Comparison of ENCODE assay signal across 27 cellular contexts in the genomic region with DNA sequence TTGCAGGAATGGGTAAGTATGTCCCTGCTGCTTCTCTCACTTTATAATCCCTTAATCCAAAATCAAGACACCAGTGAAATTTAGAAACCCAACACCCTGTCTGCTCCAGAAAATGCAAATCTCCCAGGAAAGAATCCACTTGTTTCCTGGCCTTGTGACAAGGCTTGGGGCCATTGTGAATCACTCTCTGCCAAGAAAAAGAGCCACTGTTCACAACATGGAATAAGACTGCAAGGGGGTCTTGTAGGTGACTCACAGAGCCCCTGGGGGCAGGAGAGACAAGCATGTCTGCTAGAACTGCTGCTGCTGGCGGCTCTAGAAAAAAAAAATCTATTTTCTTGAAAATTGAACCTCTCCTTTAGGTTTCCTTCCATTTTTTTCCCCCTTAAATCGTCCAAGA.
"Had no signal": no experiment of that assay in that cellular context is flagged by ENCODE, and none has a peak within 500 bp of the region (broad histone marks: within the 10 kb centered on the region; RNA-seq: fewer than 3 reads in every experiment).

No MANE protein-coding gene starts in this region.

- H3K27me3 Mint-ChIP-seq: activated CD4-positive, alpha-beta memory T cell treated with anti-CD3 and anti-CD28 coated beads for 36 hours; activated CD4-positive, alpha-beta T cell treated with anti-CD3 and anti-CD28 coated beads, Interleukin-2, amount 10 ng/mL, durations not matched to agents 24 days and 14 days; activated naive CD4-positive, alpha-beta T cell treated with anti-CD3 and anti-CD28 coated beads, Interleukin-2, amount 10 ng/mL, durations not matched to agents 7 days and 5 days; activated naive CD8-positive, alpha-beta T cell treated with anti-CD3 and anti-CD28 coated beads, Interleukin-2, amount 10 ng/mL, durations not matched to agents 7 days and 5 days; activated T-cell treated with anti-CD3 and anti-CD28 coated beads, Interleukin-2, amount 50 U/mL, for 24 hours; stimulated activated naive CD8-positive, alpha-beta T cell treated with anti-CD3 and anti-CD28 coated beads, Interleukin-15, amount 100 ng/mL, for 72 hours had no signal

- H3K4me3 ChIP-seq: ascending aorta, uterus had no signal

- H3K4me3 Mint-ChIP-seq: activated CD4-positive, alpha-beta memory T cell treated with anti-CD3 and anti-CD28 coated beads for 36 hours; activated CD4-positive, alpha-beta T cell treated with anti-CD3 and anti-CD28 coated beads, Interleukin-2, amount 10 ng/mL, durations not matched to agents 24 days and 14 days; activated naive CD4-positive, alpha-beta T cell treated with anti-CD3 and anti-CD28 coated beads, Interleukin-2, amount 10 ng/mL, durations not matched to agents 7 days and 5 days; activated naive CD8-positive, alpha-beta T cell treated with anti-CD3 and anti-CD28 coated beads, Interleukin-2, amount 10 ng/mL, durations not matched to agents 7 days and 5 days; activated T-cell treated with anti-CD3 and anti-CD28 coated beads, Interleukin-2, amount 50 U/mL, for 24 hours; naive thymus-derived CD4-positive, alpha-beta T cell; neural crest cell; stimulated activated effector memory CD8-positive, alpha-beta T cell treated with anti-CD3 and anti-CD28 coated beads, Interleukin-12 subunit alpha, Interleukin-12 subunit beta, amount 100 ng/mL, for 72 hours; stimulated activated naive CD8-positive, alpha-beta T cell treated with anti-CD3 and anti-CD28 coated beads, Interleukin-15, amount 100 ng/mL, for 72 hours; type B pancreatic cell had no signal

- H3K9me3 Mint-ChIP-seq: activated CD4-positive, alpha-beta T cell treated with anti-CD3 and anti-CD28 coated beads, Interleukin-2, amount 10 ng/mL, durations not matched to agents 24 days and 14 days had no signal

- H3K4me1 Mint-ChIP-seq: activated CD4-positive, alpha-beta T cell treated with anti-CD3 and anti-CD28 coated beads, Interleukin-2, amount 10 ng/mL, durations not matched to agents 24 days and 14 days; activated naive CD4-positive, alpha-beta T cell treated with anti-CD3 and anti-CD28 coated beads, Interleukin-2, amount 10 ng/mL, durations not matched to agents 7 days and 5 days; activated naive CD8-positive, alpha-beta T cell treated with anti-CD3 and anti-CD28 coated beads, Interleukin-2, amount 10 ng/mL, durations not matched to agents 7 days and 5 days; naive thymus-derived CD4-positive, alpha-beta T cell; stimulated activated effector memory CD8-positive, alpha-beta T cell treated with anti-CD3 and anti-CD28 coated beads, Interleukin-12 subunit alpha, Interleukin-12 subunit beta, amount 100 ng/mL, for 72 hours; stimulated activated naive CD8-positive, alpha-beta T cell treated with anti-CD3 and anti-CD28 coated beads, Interleukin-15, amount 100 ng/mL, for 72 hours had no signal

- H3K27ac Mint-ChIP-seq: activated CD4-positive, alpha-beta memory T cell treated with anti-CD3 and anti-CD28 coated beads for 36 hours; activated CD4-positive, alpha-beta T cell treated with anti-CD3 and anti-CD28 coated beads, Interleukin-2, amount 10 ng/mL, durations not matched to agents 24 days and 14 days; activated naive CD4-positive, alpha-beta T cell treated with anti-CD3 and anti-CD28 coated beads, Interleukin-2, amount 10 ng/mL, durations not matched to agents 7 days and 5 days; activated naive CD8-positive, alpha-beta T cell treated with anti-CD3 and anti-CD28 coated beads, Interleukin-2, amount 10 ng/mL, durations not matched to agents 7 days and 5 days; activated T-cell treated with anti-CD3 and anti-CD28 coated beads, Interleukin-2, amount 50 U/mL, for 24 hours; naive thymus-derived CD4-positive, alpha-beta T cell; stimulated activated effector memory CD8-positive, alpha-beta T cell treated with anti-CD3 and anti-CD28 coated beads, Interleukin-12 subunit alpha, Interleukin-12 subunit beta, amount 100 ng/mL, for 72 hours; stimulated activated naive CD8-positive, alpha-beta T cell treated with anti-CD3 and anti-CD28 coated beads, Interleukin-15, amount 100 ng/mL, for 72 hours; type B pancreatic cell had no signal

- H3K27ac ChIP-seq: ascending aorta, brain microvascular endothelial cell, foreskin keratinocyte, uterus had no signal

- H3K36me3 Mint-ChIP-seq: activated CD4-positive, alpha-beta memory T cell treated with anti-CD3 and anti-CD28 coated beads for 36 hours; activated naive CD4-positive, alpha-beta T cell treated with anti-CD3 and anti-CD28 coated beads, Interleukin-2, amount 10 ng/mL, durations not matched to agents 7 days and 5 days; activated naive CD8-positive, alpha-beta T cell treated with anti-CD3 and anti-CD28 coated beads, Interleukin-2, amount 10 ng/mL, durations not matched to agents 7 days and 5 days; stimulated activated effector memory CD8-positive, alpha-beta T cell treated with anti-CD3 and anti-CD28 coated beads, Interleukin-12 subunit alpha, Interleukin-12 subunit beta, amount 100 ng/mL, for 72 hours; type B pancreatic cell had no signal

- H3K27me3 ChIP-seq: ascending aorta, brain microvascular endothelial cell, foreskin keratinocyte, uterus had no signal

- H3K9me3 ChIP-seq: ascending aorta, uterus had no signal

- H3K4me1 ChIP-seq: ascending aorta, foreskin keratinocyte, uterus had no signal

- H3K36me3 ChIP-seq: ascending aorta, brain microvascular endothelial cell, uterus had no signal

- DNase-seq: activated CD4-positive, alpha-beta memory T cell treated with anti-CD3 and anti-CD28 coated beads for 36 hours; activated CD4-positive, alpha-beta T cell treated with anti-CD3 and anti-CD28 coated beads, Interleukin-2, amount 10 ng/mL, durations not matched to agents 24 days and 14 days; activated CD4-positive, CD25-positive, alpha-beta regulatory T cell treated with anti-CD3 and anti-CD28 coated beads, Interleukin-2, amount 50 U/mL, for 72 hours; activated CD8-positive, alpha-beta memory T cell treated with anti-CD3 and anti-CD28 coated beads, Interleukin-2, amount 50 U/mL, for 48 hours; activated gamma-delta T cell; activated naive CD4-positive, alpha-beta T cell treated with anti-CD3 and anti-CD28 coated beads, Interleukin-2, amount 10 ng/mL, durations not matched to agents 7 days and 5 days; activated naive CD8-positive, alpha-beta T cell treated with anti-CD3 and anti-CD28 coated beads, Interleukin-2, amount 10 ng/mL, durations not matched to agents 7 days and 5 days; activated T-cell treated with anti-CD3 and anti-CD28 coated beads, Interleukin-2, amount 50 U/mL, for 24 hours; brain microvascular endothelial cell; caudate nucleus; cortex of kidney; foreskin keratinocyte; kidney; left colon; mammary epithelial cell; midbrain; naive thymus-derived CD4-positive, alpha-beta T cell; small intestine; stimulated activated CD4-positive, alpha-beta T cell treated with anti-CD3 and anti-CD28 coated beads, Interleukin-4, amount 100 ng/mL, for 24 hours; stimulated activated naive CD8-positive, alpha-beta T cell treated with anti-CD3 and anti-CD28 coated beads, Interleukin-15, amount 100 ng/mL, for 72 hours; substantia nigra; T-helper 2 cell; uterus had no signal
